In the genomic region with DNA sequence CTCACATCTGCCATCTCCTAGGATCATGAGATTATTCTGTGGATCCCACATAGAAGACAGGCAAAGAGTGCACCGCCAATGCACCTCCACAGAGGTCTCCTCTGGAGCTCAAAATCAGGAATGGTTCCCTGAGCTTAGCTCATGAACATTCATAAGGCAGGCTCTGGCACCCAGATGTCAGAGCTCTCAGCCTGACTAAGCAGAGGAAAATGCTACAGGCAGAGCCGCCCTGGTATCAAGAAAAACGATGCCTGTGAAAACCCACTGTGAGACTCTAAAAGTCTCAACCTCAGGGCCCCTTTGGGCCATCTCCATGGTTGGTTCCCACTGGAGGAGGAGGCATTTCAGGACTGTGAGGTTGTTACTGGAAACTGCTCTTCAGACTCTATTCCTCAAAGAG, we compare ENCODE assay signal across 27 cellular contexts.
"Had no signal": no experiment of that assay in that cellular context is flagged by ENCODE, and none has a peak within 500 bp of the region (broad histone marks: within the 10 kb centered on the region; RNA-seq: fewer than 3 reads in every experiment).

No MANE protein-coding gene starts in this region.

- ATAC-seq: activated CD4-positive, alpha-beta T cell treated with anti-CD3 and anti-CD28 coated beads for 36 hours; activated naive CD4-positive, alpha-beta T cell treated with anti-CD3 and anti-CD28 coated beads, Interleukin-2, amount 50 U/mL, for 72 hours; activated T-cell treated with anti-CD3 and anti-CD28 coated beads, Interleukin-2, amount 50 U/mL, for 72 hours had no signal

- H3K27ac ChIP-seq: ascending aorta, breast epithelium, cardiac muscle cell, colonic mucosa, epithelial cell of prostate, esophagus squamous epithelium had no signal

- DNase-seq: activated CD4-positive, alpha-beta memory T cell treated with anti-CD3 and anti-CD28 coated beads, Interleukin-2, amount 10 ng/mL, durations not matched to agents 7 days and 5 days; activated CD4-positive, alpha-beta T cell treated with anti-CD3 and anti-CD28 coated beads for 36 hours; activated CD4-positive, alpha-beta T cell treated with anti-CD3 and anti-CD28 coated beads, Interleukin-2, amount 10 ng/mL, durations not matched to agents 7 days and 5 days; activated CD4-positive, alpha-beta T cell treated with anti-CD3 and anti-CD28 coated beads, Interleukin-2, amount 50 U/mL, for 4 hours; activated CD4-positive, CD25-positive, alpha-beta regulatory T cell; activated CD4-positive, CD25-positive, alpha-beta regulatory T cell treated with anti-CD3 and anti-CD28 coated beads, Interleukin-2, amount 50 U/mL, for 72 hours; activated CD8-positive, alpha-beta memory T cell treated with anti-CD3 and anti-CD28 coated beads, Interleukin-2, amount 50 U/mL, for 48 hours; activated gamma-delta T cell; activated naive CD4-positive, alpha-beta T cell; activated naive CD4-positive, alpha-beta T cell treated with anti-CD3 and anti-CD28 coated beads, Interleukin-2, amount 10 ng/mL, durations not matched to agents 7 days and 5 days; activated naive CD8-positive, alpha-beta T cell treated with anti-CD3 and anti-CD28 coated beads, Interleukin-2, amount 10 ng/mL, durations not matched to agents 7 days and 5 days; activated T-cell treated with anti-CD3 and anti-CD28 coated beads for 4 hours; activated T-cell treated with anti-CD3 and anti-CD28 coated beads, Interleukin-2, amount 50 U/mL, for 24 hours; activated T-cell treated with anti-CD3 and anti-CD28 coated beads, Interleukin-2, amount 50 U/mL, for 72 hours; central memory CD4-positive, alpha-beta T cell; cerebellar nuclear complex; colonic mucosa; effector CD8-positive, alpha-beta T cell; esophagus squamous epithelium; foreskin fibroblast; head of caudate nucleus; T-helper 2 cell had no signal

- H3K9me3 ChIP-seq: ascending aorta, breast epithelium, colonic mucosa, esophagus squamous epithelium had no signal

- H3K4me1 ChIP-seq: ascending aorta, breast epithelium, colonic mucosa, esophagus squamous epithelium had no signal

- H3K27me3 ChIP-seq: ascending aorta, breast epithelium, cardiac muscle cell, colonic mucosa, esophagus squamous epithelium had no signal

- H3K36me3 ChIP-seq: ascending aorta, breast epithelium, cardiac muscle cell, colonic mucosa, esophagus squamous epithelium had no signal

- H3K4me3 ChIP-seq: ascending aorta, breast epithelium, cardiac muscle cell, colonic mucosa, esophagus squamous epithelium had no signal
